8 cellular contexts compared by ENCODE assay signal in the genomic region with DNA sequence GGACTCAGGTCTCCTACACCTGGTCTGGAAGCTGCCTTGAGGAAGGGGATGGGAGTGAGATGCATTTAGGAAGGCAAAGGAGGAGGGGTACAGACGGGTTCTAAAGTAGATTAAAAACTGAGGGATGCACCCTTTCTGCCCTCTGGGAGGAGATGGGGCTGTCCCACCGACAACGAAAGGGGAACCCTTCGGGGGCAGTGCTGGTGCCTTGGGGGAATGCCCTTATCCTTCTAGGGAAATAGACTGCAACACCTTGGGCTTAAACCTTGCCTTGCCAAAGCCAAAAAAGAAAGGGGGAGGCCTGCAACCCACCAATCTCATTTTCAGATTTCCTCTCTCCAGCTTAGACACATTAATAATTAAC.
DNase-seq lines count a peak whose midpoint lies in the region; ATAC-seq, FAIRE-seq and TF ChIP-seq lines count a peak whose summit lies in the region.

No MANE protein-coding gene starts in this region.

- H3K9me3 Mint-ChIP-seq in activated B cell treated with CpG ODN at 0.5 μM for 24 hours (no peaks in the 10 kb centered on the region), mesothelial cell of epicardium (no peaks in the 10 kb centered on the region)

- H3K4me1 Mint-ChIP-seq in activated B cell treated with CpG ODN at 0.5 μM for 24 hours (peaks cover 28% of the 10 kb centered on the region), mesothelial cell of epicardium (peaks cover 52% of the 10 kb centered on the region)

- H3K4me3 Mint-ChIP-seq in activated B cell treated with CpG ODN at 0.5 μM for 24 hours (peak overlapping the region; percentile 82), mesothelial cell of epicardium (peak overlapping the region; percentile 70)

- no peak overlapping the region for H3K27ac ChIP-seq in WERI-Rb-1

- POLR2A ChIA-PET in activated B cell treated with CpG ODN at 0.5 μM for 24 hours (lab: Charles Lee), result interaction anchor here (0.8 kb wide), 1 partner anchor 153 kb away, joined by 4 read pairs; the partner anchor contains the start of gene RPS13

- H3K9me3 ChIP-seq in WERI-Rb-1 (ENCODE audit: severe bottlenecking), result no peaks in the 10 kb centered on the region

- H3K36me3 Mint-ChIP-seq in activated B cell treated with CpG ODN at 0.5 μM for 24 hours (ENCODE audit: low read depth) (no peaks in the 10 kb centered on the region), mesothelial cell of epicardium (no peaks in the 10 kb centered on the region)

- H3K36me3 ChIP-seq in GM06990 (ENCODE audit: control insufficient read depth, insufficient read depth, low read length), result no peaks in the 10 kb centered on the region
- no peaks in the 10 kb centered on the region for H3K36me3 ChIP-seq in WERI-Rb-1

- no peak for TF ChIP-seq CTCF in GM06990 (IDR thresholded peaks at IDR 0.05; ENCODE audit: insufficient read depth, low read length, poor library complexity, severe bottlenecking)
- no peak for TF ChIP-seq CTCF in activated B cell treated with CpG ODN at 0.5 μM for 24 hours (IDR thresholded peaks at IDR 0.05)
- no peak for TF ChIP-seq CTCF in mesothelial cell of epicardium (IDR thresholded peaks at IDR 0.05; ENCODE audit: unreplicated experiment)
- TF ChIP-seq CTCF in WERI-Rb-1 (IDR thresholded peaks at IDR 0.05; ENCODE audit: low read depth, low read length), result no peak

- H3K27ac Mint-ChIP-seq in activated B cell treated with CpG ODN at 0.5 μM for 24 hours (peak overlapping the region; percentile 62), mesothelial cell of epicardium (peak overlapping the region; percentile 93)

- FAIRE-seq in HTR-8/SVneo (lab: Jason Lieb, UNC), result no peak

- H3K4me3 ChIP-seq in GM06990 (replicated peaks; ENCODE audit: low read depth, low read length) (peak overlapping the region; percentile 55), WERI-Rb-1 (ENCODE audit: low read depth, low read length) (no peak overlapping the region)

- DNase-seq in GM06990 (ENCODE audit: extremely low read depth, insufficient read length), result no peak
- DNase-seq in activated B cell treated with CpG ODN at 0.5 μM for 24 hours, result peak; percentile 27
- DNase-seq in mesothelial cell of epicardium (ENCODE audit: low spot score in 2 of 2, unreplicated experiment in 2 of 2), result no peak
- no peak for DNase-seq in WERI-Rb-1
- DNase-seq in HTR-8/SVneo (ENCODE audit: insufficient read length, low spot score), result no peak
- DNase-seq in NCI-H2227 (lab: John Stamatoyannopoulos, UW; ENCODE audit: unreplicated experiment), result no peak

- peaks cover 18% of the 10 kb centered on the region for H3K27me3 Mint-ChIP-seq in activated B cell treated with CpG ODN at 0.5 μM for 24 hours
- H3K27me3 Mint-ChIP-seq in mesothelial cell of epicardium (ENCODE audit: low read depth), result peaks cover 51% of the 10 kb centered on the region

- no peaks in the 10 kb centered on the region; the same call in none of the 2 replicates for H3K27me3 ChIP-seq in GM06990 (replicated peaks; ENCODE audit: control insufficient read depth, insufficient read depth, low read length)
- no peaks in the 10 kb centered on the region for H3K27me3 ChIP-seq in WERI-Rb-1 (ENCODE audit: insufficient read depth, low read depth, severe bottlenecking)

- CTCF ChIA-PET in activated B cell treated with CpG ODN at 0.5 μM for 24 hours (lab: Charles Lee), result no interaction called here

- intact Hi-C loops in activated B cell treated with CpG ODN at 0.5 μM for 24 hours (cut with micrococcal nuclease), result loop anchor here (1.0 kb wide), 2 partner anchors 21 to 104 kb away; no protein-coding TSS in a partner anchor

- ATAC-seq in GM21723 (IDR thresholded peaks at IDR 0.05; ENCODE audit: unreplicated experiment) (peak; percentile 62), activated B cell treated with CpG ODN at 0.5 μM for 24 hours (ENCODE audit: low read depth) (peak; percentile 85), GM19452 (IDR thresholded peaks at IDR 0.05; ENCODE audit: unreplicated experiment) (no peak)
